Comparison of ENCODE assay signal across 1 cellular context in the genomic region with DNA sequence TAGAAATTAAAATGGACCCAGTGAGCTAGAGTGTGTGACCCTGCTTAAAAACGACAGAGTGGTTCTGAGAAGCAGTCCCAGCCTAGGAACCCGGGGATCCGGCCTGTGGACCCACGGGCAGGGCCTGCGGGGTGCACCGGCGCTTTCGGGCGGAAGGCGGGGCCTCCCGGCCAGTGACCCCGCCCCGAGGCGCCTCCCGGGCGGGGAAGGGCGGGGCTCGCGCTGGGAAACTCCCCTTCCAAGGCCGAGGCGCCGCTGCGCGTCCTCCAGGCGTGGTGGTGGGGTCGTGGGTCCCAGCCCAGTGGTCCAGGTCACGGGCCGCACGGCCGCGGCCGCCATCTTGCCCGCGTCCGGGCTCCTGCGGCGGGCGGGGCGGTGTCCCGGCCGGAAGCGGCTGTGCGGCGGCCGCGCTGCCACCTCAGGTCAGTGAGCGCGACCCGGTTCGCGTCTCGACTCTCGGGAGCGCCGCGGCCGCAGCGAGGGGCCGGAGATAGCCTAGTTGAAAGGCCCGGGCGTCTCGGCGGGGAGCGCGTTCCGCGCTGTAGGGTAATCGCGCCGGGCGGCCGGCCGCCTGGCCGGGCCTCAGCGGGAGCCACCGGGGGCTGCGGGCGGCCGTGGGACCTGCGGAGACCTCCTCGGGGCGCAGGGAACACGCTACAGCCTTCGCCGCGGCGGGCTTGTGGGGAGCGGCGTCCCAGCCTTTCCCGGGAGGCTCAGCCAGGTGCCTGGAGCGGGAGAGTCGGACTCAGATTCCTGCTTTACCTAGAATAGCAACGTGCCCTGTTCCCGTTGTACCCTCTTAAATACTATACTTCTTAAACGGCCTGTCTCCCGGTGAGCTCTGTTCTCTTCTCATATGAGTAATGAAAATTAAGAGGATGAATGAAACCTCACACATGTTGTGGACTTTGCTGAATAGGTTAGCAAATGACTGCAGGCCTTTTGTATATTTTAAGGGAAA.
TF ChIP-seq lines count a peak whose summit lies in the region.

Gene MIOS, plus strand, starts transcription at position 234 of the 961 bp plus-strand sequence. CDS start 5,592 bp downstream, outside the sequence.

TF ChIP-seq in GM12878, 131 proteins besides CTCF, POLR2A, EP300 and RAD21 (continued from another document and continues in another):
- TF ChIP-seq CEBPZ (IDR thresholded peaks at IDR 0.05; ENCODE audit: low read depth, low read length) (no peak), BCL3 (IDR thresholded peaks at IDR 0.05; ENCODE audit: borderline replicate concordance, insufficient read depth, low read depth, low read length, poor library complexity, severe bottlenecking) (no peak), FOS (IDR thresholded peaks at IDR 0.05; ENCODE audit: borderline replicate concordance, extremely low read depth, insufficient read length) (no peak), USF2 (IDR thresholded peaks at IDR 0.05; ENCODE audit: borderline replicate concordance, low read depth, low read length) (no peak), SP1 (IDR thresholded peaks at IDR 0.05; ENCODE audit: low read depth, low read length) (peak; percentile 39), TARDBP (IDR thresholded peaks at IDR 0.05; ENCODE audit: borderline replicate concordance) (no peak), CEBPB (IDR thresholded peaks at IDR 0.05; ENCODE audit: borderline replicate concordance in 1 of 2, low read depth in 2 of 2, low read length in 2 of 2) (no peak), LARP7 (IDR thresholded peaks at IDR 0.05) (peak; percentile 100), FOXK2 (IDR thresholded peaks at IDR 0.05) (no peak), TAF1 (IDR thresholded peaks at IDR 0.05; ENCODE audit: borderline replicate concordance, low read depth, low read length) (peak; percentile 83; the same call in 1 of the 2 replicates), PKNOX1 (IDR thresholded peaks at IDR 0.05) (no peak), RAD51 (IDR thresholded peaks at IDR 0.05) (no peak), NFXL1 (IDR thresholded peaks at IDR 0.05; ENCODE audit: borderline replicate concordance) (0 out of 2 replicates have a peak, but pooled peaks have one; percentile 76), KDM1A (IDR thresholded peaks at IDR 0.05; ENCODE audit: borderline replicate concordance) (no peak), NFIC (IDR thresholded peaks at IDR 0.05; ENCODE audit: low read depth, low read length) (no peak), ASH2L (IDR thresholded peaks at IDR 0.05; ENCODE audit: borderline replicate concordance, low read depth) (no peak), ZBTB11 (CRISPR knock-in tag; IDR thresholded peaks at IDR 0.05) (peak; percentile 82), SMAD1 (IDR thresholded peaks at IDR 0.05; ENCODE audit: low read depth, partially characterized antibody) (no peak), TCF7 (IDR thresholded peaks at IDR 0.05; ENCODE audit: borderline replicate concordance) (no peak), KLF5 (IDR thresholded peaks at IDR 0.05; ENCODE audit: partially characterized antibody) (no peak), ZNF217 (IDR thresholded peaks at IDR 0.05) (peak; percentile 88), TBL1XR1 (IDR thresholded peaks at IDR 0.05; ENCODE audit: low read depth, low read length) (no peak), ZNF687 (IDR thresholded peaks at IDR 0.05) (peak; percentile 80), HCFC1 (IDR thresholded peaks at IDR 0.05; ENCODE audit: low read length) (peak; percentile 41; the same call in 1 of the 2 replicates)
- TF ChIP-seq, protein P1, sequence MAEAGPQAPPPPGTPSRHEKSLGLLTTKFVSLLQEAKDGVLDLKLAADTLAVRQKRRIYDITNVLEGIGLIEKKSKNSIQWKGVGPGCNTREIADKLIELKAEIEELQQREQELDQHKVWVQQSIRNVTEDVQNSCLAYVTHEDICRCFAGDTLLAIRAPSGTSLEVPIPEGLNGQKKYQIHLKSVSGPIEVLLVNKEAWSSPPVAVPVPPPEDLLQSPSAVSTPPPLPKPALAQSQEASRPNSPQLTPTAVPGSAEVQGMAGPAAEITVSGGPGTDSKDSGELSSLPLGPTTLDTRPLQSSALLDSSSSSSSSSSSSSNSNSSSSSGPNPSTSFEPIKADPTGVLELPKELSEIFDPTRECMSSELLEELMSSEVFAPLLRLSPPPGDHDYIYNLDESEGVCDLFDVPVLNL (IDR thresholded peaks at IDR 0.05; ENCODE audit: low read depth, low read length), result no peak
- TF ChIP-seq, protein P2, sequence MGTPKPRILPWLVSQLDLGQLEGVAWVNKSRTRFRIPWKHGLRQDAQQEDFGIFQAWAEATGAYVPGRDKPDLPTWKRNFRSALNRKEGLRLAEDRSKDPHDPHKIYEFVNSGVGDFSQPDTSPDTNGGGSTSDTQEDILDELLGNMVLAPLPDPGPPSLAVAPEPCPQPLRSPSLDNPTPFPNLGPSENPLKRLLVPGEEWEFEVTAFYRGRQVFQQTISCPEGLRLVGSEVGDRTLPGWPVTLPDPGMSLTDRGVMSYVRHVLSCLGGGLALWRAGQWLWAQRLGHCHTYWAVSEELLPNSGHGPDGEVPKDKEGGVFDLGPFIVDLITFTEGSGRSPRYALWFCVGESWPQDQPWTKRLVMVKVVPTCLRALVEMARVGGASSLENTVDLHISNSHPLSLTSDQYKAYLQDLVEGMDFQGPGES (IDR thresholded peaks at IDR 0.05), result no peak
- TF ChIP-seq, protein P3, sequence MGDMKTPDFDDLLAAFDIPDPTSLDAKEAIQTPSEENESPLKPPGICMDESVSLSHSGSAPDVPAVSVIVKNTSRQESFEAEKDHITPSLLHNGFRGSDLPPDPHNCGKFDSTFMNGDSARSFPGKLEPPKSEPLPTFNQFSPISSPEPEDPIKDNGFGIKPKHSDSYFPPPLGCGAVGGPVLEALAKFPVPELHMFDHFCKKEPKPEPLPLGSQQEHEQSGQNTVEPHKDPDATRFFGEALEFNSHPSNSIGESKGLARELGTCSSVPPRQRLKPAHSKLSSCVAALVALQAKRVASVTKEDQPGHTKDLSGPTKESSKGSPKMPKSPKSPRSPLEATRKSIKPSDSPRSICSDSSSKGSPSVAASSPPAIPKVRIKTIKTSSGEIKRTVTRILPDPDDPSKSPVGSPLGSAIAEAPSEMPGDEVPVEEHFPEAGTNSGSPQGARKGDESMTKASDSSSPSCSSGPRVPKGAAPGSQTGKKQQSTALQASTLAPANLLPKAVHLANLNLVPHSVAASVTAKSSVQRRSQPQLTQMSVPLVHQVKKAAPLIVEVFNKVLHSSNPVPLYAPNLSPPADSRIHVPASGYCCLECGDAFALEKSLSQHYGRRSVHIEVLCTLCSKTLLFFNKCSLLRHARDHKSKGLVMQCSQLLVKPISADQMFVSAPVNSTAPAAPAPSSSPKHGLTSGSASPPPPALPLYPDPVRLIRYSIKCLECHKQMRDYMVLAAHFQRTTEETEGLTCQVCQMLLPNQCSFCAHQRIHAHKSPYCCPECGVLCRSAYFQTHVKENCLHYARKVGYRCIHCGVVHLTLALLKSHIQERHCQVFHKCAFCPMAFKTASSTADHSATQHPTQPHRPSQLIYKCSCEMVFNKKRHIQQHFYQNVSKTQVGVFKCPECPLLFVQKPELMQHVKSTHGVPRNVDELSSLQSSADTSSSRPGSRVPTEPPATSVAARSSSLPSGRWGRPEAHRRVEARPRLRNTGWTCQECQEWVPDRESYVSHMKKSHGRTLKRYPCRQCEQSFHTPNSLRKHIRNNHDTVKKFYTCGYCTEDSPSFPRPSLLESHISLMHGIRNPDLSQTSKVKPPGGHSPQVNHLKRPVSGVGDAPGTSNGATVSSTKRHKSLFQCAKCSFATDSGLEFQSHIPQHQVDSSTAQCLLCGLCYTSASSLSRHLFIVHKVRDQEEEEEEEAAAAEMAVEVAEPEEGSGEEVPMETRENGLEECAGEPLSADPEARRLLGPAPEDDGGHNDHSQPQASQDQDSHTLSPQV (IDR thresholded peaks at IDR 0.05), result no peak
